Comparison of ENCODE assay signal across 8 cellular contexts in genomic region chr12:45122776-45123380, GRCh38.
A peak's percentile ranks its signal among the peaks of the same experiment; 100 is the strongest.
DNase-seq lines count a peak whose midpoint lies in the region; TF ChIP-seq lines count a peak whose summit lies in the region.

No MANE protein-coding gene starts in this region.

- peak; percentile 66 for TF ChIP-seq CTCF in HFFc6 (IDR thresholded peaks at IDR 0.05)
- no peak for TF ChIP-seq CTCF in GM20000 (IDR thresholded peaks at IDR 0.05; ENCODE audit: extremely low read depth, missing control alignments)

- intact Hi-C loops in activated CD4-positive, alpha-beta T cell treated with anti-CD3 and anti-CD28 coated beads, Interleukin-2, amount 10 ng/mL, durations not matched to agents 24 days and 14 days (cut with micrococcal nuclease), result no loop called here

- H3K9me3 Mint-ChIP-seq in HFFc6, result no peaks in the 10 kb centered on the region
- no peaks in the 10 kb centered on the region for H3K9me3 Mint-ChIP-seq in activated CD4-positive, alpha-beta T cell treated with anti-CD3 and anti-CD28 coated beads, Interleukin-2, amount 10 ng/mL, durations not matched to agents 24 days and 14 days

- H3K36me3 Mint-ChIP-seq in HFFc6 (ENCODE audit: low read depth), result no peaks in the 10 kb centered on the region
- no peaks in the 10 kb centered on the region for H3K36me3 Mint-ChIP-seq in activated CD4-positive, alpha-beta T cell treated with anti-CD3 and anti-CD28 coated beads, Interleukin-2, amount 10 ng/mL, durations not matched to agents 24 days and 14 days (ENCODE audit: low read depth)

- H3K27ac Mint-ChIP-seq in HFFc6, result no peak overlapping the region
- no peak overlapping the region for H3K27ac Mint-ChIP-seq in activated CD4-positive, alpha-beta T cell treated with anti-CD3 and anti-CD28 coated beads, Interleukin-2, amount 10 ng/mL, durations not matched to agents 24 days and 14 days

- H3K4me1 Mint-ChIP-seq in HFFc6 (ENCODE audit: low read depth), result no peaks in the 10 kb centered on the region
- no peaks in the 10 kb centered on the region for H3K4me1 Mint-ChIP-seq in activated CD4-positive, alpha-beta T cell treated with anti-CD3 and anti-CD28 coated beads, Interleukin-2, amount 10 ng/mL, durations not matched to agents 24 days and 14 days

- peaks cover 2% of the 10 kb centered on the region for H3K27me3 Mint-ChIP-seq in HFFc6 (ENCODE audit: insufficient read depth)
- H3K27me3 Mint-ChIP-seq in activated CD4-positive, alpha-beta T cell treated with anti-CD3 and anti-CD28 coated beads, Interleukin-2, amount 10 ng/mL, durations not matched to agents 24 days and 14 days, result peaks cover 6% of the 10 kb centered on the region

- H3K4me3 Mint-ChIP-seq in HFFc6, result no peak overlapping the region
- H3K4me3 Mint-ChIP-seq in activated CD4-positive, alpha-beta T cell treated with anti-CD3 and anti-CD28 coated beads, Interleukin-2, amount 10 ng/mL, durations not matched to agents 24 days and 14 days, result no peak overlapping the region

- DNase-seq in AG20443 (ENCODE audit: low spot score) (peak; percentile 15), HFFc6 (peak; percentile 7), SK-N-DZ (ENCODE audit: low spot score) (peak; percentile 62), iPS-NIHi11 (ENCODE audit: low spot score) (peak; percentile 51), activated gamma-delta T cell (lab: John Stamatoyannopoulos, UW) (no peak), GM20000 (ENCODE audit: low spot score) (no peak)
- no peak for DNase-seq in activated CD4-positive, CD25-positive, alpha-beta regulatory T cell (lab: John Stamatoyannopoulos, UW)
- no peak for DNase-seq in activated CD4-positive, alpha-beta T cell treated with anti-CD3 and anti-CD28 coated beads, Interleukin-2, amount 10 ng/mL, durations not matched to agents 24 days and 14 days

Comparison
In these comparisons a context has a peak if more than half of its experiments do, and no peak if none do; other contexts are left out.
1. DNase-seq: peak in AG20443 (single experiment), HFFc6 (single experiment), SK-N-DZ (single experiment) and iPS-NIHi11 (single experiment); none in activated CD4-positive, CD25-positive, alpha-beta regulatory T cell (0 of 4), activated CD4-positive, alpha-beta T cell treated with anti-CD3 and anti-CD28 coated beads, Interleukin-2, amount 10 ng/mL, durations not matched to agents 24 days and 14 days (single experiment), activated gamma-delta T cell (single experiment) and GM20000 (single experiment).